ENCODE assay signal across 15 cellular contexts in genomic region chr7:156764766-156765165, GRCh38.
"Had no signal": no experiment of that assay in that cellular context is flagged by ENCODE, and none has a peak within 500 bp of the region (broad histone marks: within the 10 kb centered on the region; RNA-seq: fewer than 3 reads in every experiment).

No MANE protein-coding gene starts in this region.

- ATAC-seq: activated T-cell treated with anti-CD3 and anti-CD28 coated beads, Interleukin-2, amount 50 U/mL, for 4 hours had no signal

- H3K4me3 Mint-ChIP-seq: activated CD4-positive, alpha-beta memory T cell treated with anti-CD3 and anti-CD28 coated beads for 36 hours; activated naive CD4-positive, alpha-beta T cell treated with anti-CD3 and anti-CD28 coated beads, Interleukin-2, amount 10 ng/mL, durations not matched to agents 7 days and 5 days; activated naive CD8-positive, alpha-beta T cell; activated T-cell treated with anti-CD3 and anti-CD28 coated beads, Interleukin-2, amount 50 U/mL, for 4 hours; central memory CD8-positive, alpha-beta T cell; T-helper 1 cell treated with Interleukin-12 subunit alpha and Interleukin-12 subunit beta and Interleukin-4 antibody, amounts not matched to agents 30 μg/mL and 1 μg/mL, for 36 hours; T-helper 2 cell treated with Interferon-gamma antibody and Interleukin-4, amounts not matched to agents 5 μg/mL and 100 μg/mL, for 36 hours had no signal

- H3K27ac Mint-ChIP-seq: activated CD4-positive, alpha-beta memory T cell treated with anti-CD3 and anti-CD28 coated beads for 36 hours; activated naive CD4-positive, alpha-beta T cell treated with anti-CD3 and anti-CD28 coated beads, Interleukin-2, amount 10 ng/mL, durations not matched to agents 7 days and 5 days; activated naive CD8-positive, alpha-beta T cell; T-helper 1 cell treated with Interleukin-12 subunit alpha and Interleukin-12 subunit beta and Interleukin-4 antibody, amounts not matched to agents 30 μg/mL and 1 μg/mL, for 36 hours; T-helper 2 cell treated with Interferon-gamma antibody and Interleukin-4, amounts not matched to agents 5 μg/mL and 100 μg/mL, for 36 hours had no signal

- H3K27me3 Mint-ChIP-seq: activated CD4-positive, alpha-beta memory T cell treated with anti-CD3 and anti-CD28 coated beads for 36 hours; activated naive CD4-positive, alpha-beta T cell treated with anti-CD3 and anti-CD28 coated beads, Interleukin-2, amount 10 ng/mL, durations not matched to agents 7 days and 5 days; activated naive CD8-positive, alpha-beta T cell; central memory CD8-positive, alpha-beta T cell had no signal

- DNase-seq: activated CD4-positive, alpha-beta memory T cell treated with anti-CD3 and anti-CD28 coated beads for 36 hours; activated CD4-positive, alpha-beta T cell treated with anti-CD3 and anti-CD28 coated beads, Interleukin-2, amount 50 U/mL, for 1 hour; activated CD8-positive, alpha-beta memory T cell treated with anti-CD3 and anti-CD28 coated beads, Interleukin-2, amount 50 U/mL, for 4 hours; activated effector memory CD4-positive, alpha-beta T cell treated with Interleukin-2 at 50 U/mL for 16 hours; activated naive CD4-positive, alpha-beta T cell treated with anti-CD3 and anti-CD28 coated beads, Interleukin-2, amount 10 ng/mL, durations not matched to agents 7 days and 5 days; activated T-cell treated with anti-CD3 and anti-CD28 coated beads for 4 hours; activated T-cell treated with anti-CD3 and anti-CD28 coated beads, Interleukin-2, amount 50 U/mL, for 4 hours; NCI-H187 treated with DMSO at 0.1 percent for 48 hours; NCI-H226; NK-92 treated with Interleukin-12 subunit alpha and Interleukin-12 subunit beta, amount 100 ng/mL, for 24 hours; RPMI8226 had no signal
